ENCODE assay signal across 21 cellular contexts in the genomic region with DNA sequence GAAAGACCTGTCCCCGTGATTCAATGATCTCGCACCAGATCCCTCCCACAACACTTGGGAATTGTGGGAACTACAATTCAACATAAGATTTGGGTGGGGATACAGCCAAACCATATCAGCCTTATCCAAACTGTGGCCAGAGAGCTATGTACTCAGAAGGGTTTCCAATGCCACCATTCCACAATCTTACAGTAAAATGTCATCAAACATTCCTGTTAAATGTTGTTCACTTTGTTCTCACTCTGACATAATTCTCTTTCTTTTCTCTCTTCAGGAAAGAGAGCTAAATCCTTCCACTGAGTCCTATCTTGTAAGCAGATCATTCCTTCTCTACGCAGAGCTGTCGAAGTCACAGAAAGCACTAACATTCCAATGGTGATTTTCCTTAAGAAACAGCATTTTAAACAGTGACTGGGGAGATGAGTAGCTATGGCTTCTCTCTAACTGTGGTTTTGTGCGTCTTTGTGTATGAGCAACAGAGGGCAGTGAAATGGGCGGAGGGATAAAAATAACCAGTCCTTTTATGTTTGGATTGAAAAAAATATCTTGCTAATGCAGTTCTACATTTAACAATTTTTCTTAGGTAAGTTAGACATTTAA.
"Had no signal": no experiment of that assay in that cellular context is flagged by ENCODE, and none has a peak within 500 bp of the region (broad histone marks: within the 10 kb centered on the region; RNA-seq: fewer than 3 reads in every experiment).

No MANE protein-coding gene starts in this region.

- H3K27ac ChIP-seq: foreskin keratinocyte, hepatocyte, prostate gland, tibial nerve, vagina had no signal

- H3K4me2 ChIP-seq: hepatocyte had no signal

- H3K4me3 ChIP-seq: hepatocyte, lung, prostate gland, tibial nerve, vagina had no signal

- H3K9me3 Mint-ChIP-seq: activated B cell treated with CpG ODN at 0.5 μM for 24 hours; activated CD4-positive, alpha-beta memory T cell treated with anti-CD3 and anti-CD28 coated beads for 36 hours; central memory CD8-positive, alpha-beta T cell; T-helper 2 cell treated with Interferon-gamma antibody and Interleukin-4, amounts not matched to agents 5 μg/mL and 100 μg/mL, for 36 hours had no signal

- H3K9me3 ChIP-seq: prostate gland, tibial nerve, vagina had no signal

- FAIRE-seq: keratinocyte, TTC549 had no signal

- H3K36me3 Mint-ChIP-seq: activated CD4-positive, alpha-beta memory T cell treated with anti-CD3 and anti-CD28 coated beads for 36 hours; activated naive CD8-positive, alpha-beta T cell had no signal

- H3K27me3 ChIP-seq: foreskin keratinocyte, hepatocyte, tibial nerve, vagina had no signal

- H3K4me1 ChIP-seq: foreskin keratinocyte, prostate gland, tibial nerve, vagina had no signal

- H3K27ac Mint-ChIP-seq: activated B cell treated with CpG ODN at 0.5 μM for 24 hours; activated CD4-positive, alpha-beta memory T cell treated with anti-CD3 and anti-CD28 coated beads for 36 hours; activated naive CD8-positive, alpha-beta T cell; effector memory CD8-positive, alpha-beta T cell; T-helper 2 cell treated with Interferon-gamma antibody and Interleukin-4, amounts not matched to agents 5 μg/mL and 100 μg/mL, for 36 hours had no signal

- H3K4me3 Mint-ChIP-seq: activated B cell treated with CpG ODN at 0.5 μM for 24 hours; activated CD4-positive, alpha-beta memory T cell treated with anti-CD3 and anti-CD28 coated beads for 36 hours; activated naive CD8-positive, alpha-beta T cell; central memory CD8-positive, alpha-beta T cell; effector memory CD8-positive, alpha-beta T cell; neural crest cell; T-helper 2 cell treated with Interferon-gamma antibody and Interleukin-4, amounts not matched to agents 5 μg/mL and 100 μg/mL, for 36 hours had no signal

- H3K79me2 ChIP-seq: hepatocyte had no signal

- DNase-seq: activated B cell treated with CpG ODN at 0.5 μM for 24 hours; activated CD4-positive, alpha-beta memory T cell treated with anti-CD3 and anti-CD28 coated beads for 36 hours; activated CD4-positive, alpha-beta T cell treated with anti-CD3 and anti-CD28 coated beads for 4 hours; activated T-cell treated with anti-CD3 and anti-CD28 coated beads for 4 hours; amniotic stem cell; dermis blood vessel endothelial cell; effector memory CD8-positive, alpha-beta T cell; foreskin keratinocyte; right cardiac atrium; stimulated activated naive CD8-positive, alpha-beta T cell treated with anti-CD3 and anti-CD28 coated beads, Interleukin-15, Interleukin-2, amounts not matched to agents 100 U/mL and 50 U/mL, for 24 hours had no signal

- H2AFZ ChIP-seq: hepatocyte had no signal

- H3K4me1 Mint-ChIP-seq: activated B cell treated with CpG ODN at 0.5 μM for 24 hours; central memory CD8-positive, alpha-beta T cell had no signal

- H3K36me3 ChIP-seq: prostate gland, tibial nerve, vagina had no signal

- ATAC-seq: effector memory CD8-positive, alpha-beta T cell; foreskin keratinocyte; right cardiac atrium; stimulated activated naive CD8-positive, alpha-beta T cell treated with anti-CD3 and anti-CD28 coated beads, Interleukin-15, Interleukin-2, amounts not matched to agents 100 U/mL and 50 U/mL, for 24 hours had no signal
